Comparison of ENCODE assay signal across 30 cellular contexts in genomic region chr3:197399486-197399885, GRCh38.
"Had no signal": no experiment of that assay in that cellular context is flagged by ENCODE, and none has a peak within 500 bp of the region (broad histone marks: within the 10 kb centered on the region; RNA-seq: fewer than 3 reads in every experiment).

No MANE protein-coding gene starts in this region.

- H3K36me3 Mint-ChIP-seq: activated CD8-positive, alpha-beta memory T cell treated with anti-CD3 and anti-CD28 coated beads, Interleukin-2, amount 10 ng/mL, durations not matched to agents 7 days and 5 days; activated naive CD8-positive, alpha-beta T cell treated with anti-CD3 and anti-CD28 coated beads for 36 hours; naive B cell; stimulated activated memory B cell treated with anti-CD40 and anti-IgM and Interleukin-4, amounts not matched to agents 10 μg/mL and 1 μg/mL and 100 μg/mL, for 72 hours had no signal

- H3K27ac Mint-ChIP-seq: activated B cell treated with CpG ODN at 0.5 μM for 24 hours; activated CD8-positive, alpha-beta memory T cell treated with anti-CD3 and anti-CD28 coated beads, Interleukin-2, amount 10 ng/mL, durations not matched to agents 7 days and 5 days; activated CD8-positive, alpha-beta T cell treated with anti-CD3 and anti-CD28 coated beads, Interleukin-2, amount 10 ng/mL, durations not matched to agents 7 days and 5 days; activated naive CD4-positive, alpha-beta T cell treated with anti-CD3 and anti-CD28 coated beads for 36 hours; dendritic cell treated with granulocyte-macrophage colony-stimulating factor and Interleukin-4, amounts not matched to agents 40 ng/mL and 50 ng/mL, for 4 days; naive B cell; stimulated activated memory B cell treated with anti-CD40 and anti-IgM and Interleukin-4, amounts not matched to agents 10 μg/mL and 1 μg/mL and 100 μg/mL, for 72 hours had no signal

- H3K9me3 Mint-ChIP-seq: activated B cell treated with CpG ODN at 0.5 μM for 24 hours; activated naive CD4-positive, alpha-beta T cell treated with anti-CD3 and anti-CD28 coated beads for 36 hours; activated naive CD8-positive, alpha-beta T cell treated with anti-CD3 and anti-CD28 coated beads for 36 hours; dendritic cell treated with granulocyte-macrophage colony-stimulating factor and Interleukin-4, amounts not matched to agents 40 ng/mL and 50 ng/mL, for 4 days; stimulated activated memory B cell treated with anti-CD40 and anti-IgM and Interleukin-4, amounts not matched to agents 10 μg/mL and 1 μg/mL and 100 μg/mL, for 72 hours had no signal

- H3K36me3 ChIP-seq: adrenal gland, ascending aorta, esophagus squamous epithelium, left ventricle myocardium inferior, pancreas, prostate gland, sigmoid colon, suprapubic skin, tibial artery had no signal

- H3K27me3 Mint-ChIP-seq: activated naive CD8-positive, alpha-beta T cell treated with anti-CD3 and anti-CD28 coated beads for 36 hours had no signal

- H3K27me3 ChIP-seq: adrenal gland, ascending aorta, esophagus squamous epithelium, pancreas, sigmoid colon, suprapubic skin, tibial artery had no signal

- H3K4me3 ChIP-seq: adrenal gland, ascending aorta, esophagus squamous epithelium, left ventricle myocardium inferior, lung, pancreas, prostate gland, sigmoid colon, suprapubic skin, tibial artery had no signal

- H3K27ac ChIP-seq: adrenal gland, ascending aorta, epithelial cell of prostate, esophagus squamous epithelium, left ventricle myocardium inferior, pancreas, prostate gland, sigmoid colon, suprapubic skin, tibial artery had no signal

- H3K9me3 ChIP-seq: adrenal gland, ascending aorta, esophagus squamous epithelium, left ventricle myocardium inferior, pancreas, prostate gland, sigmoid colon, suprapubic skin, tibial artery had no signal

- H3K4me1 ChIP-seq: adrenal gland, pancreas, prostate gland had no signal

- H3K4me1 Mint-ChIP-seq: naive B cell had no signal

- H3K4me3 Mint-ChIP-seq: activated B cell treated with CpG ODN at 0.5 μM for 24 hours; activated CD8-positive, alpha-beta memory T cell treated with anti-CD3 and anti-CD28 coated beads, Interleukin-2, amount 10 ng/mL, durations not matched to agents 7 days and 5 days; activated CD8-positive, alpha-beta T cell treated with anti-CD3 and anti-CD28 coated beads, Interleukin-2, amount 10 ng/mL, durations not matched to agents 7 days and 5 days; activated naive CD4-positive, alpha-beta T cell treated with anti-CD3 and anti-CD28 coated beads for 36 hours; activated naive CD8-positive, alpha-beta T cell treated with anti-CD3 and anti-CD28 coated beads for 36 hours; dendritic cell treated with granulocyte-macrophage colony-stimulating factor and Interleukin-4, amounts not matched to agents 40 ng/mL and 50 ng/mL, for 4 days; naive B cell; stimulated activated memory B cell treated with anti-CD40 and anti-IgM and Interleukin-4, amounts not matched to agents 10 μg/mL and 1 μg/mL and 100 μg/mL, for 72 hours had no signal

- ATAC-seq: activated CD8-positive, alpha-beta memory T cell treated with anti-CD3 and anti-CD28 coated beads, Interleukin-2, amount 10 ng/mL, durations not matched to agents 7 days and 5 days; activated CD8-positive, alpha-beta T cell treated with anti-CD3 and anti-CD28 coated beads, Interleukin-2, amount 10 ng/mL, durations not matched to agents 7 days and 5 days; pancreas; stimulated activated memory B cell treated with anti-CD40 and anti-IgM and Interleukin-4, amounts not matched to agents 10 μg/mL and 1 μg/mL and 100 μg/mL, for 72 hours had no signal

- DNase-seq: activated B cell treated with CpG ODN at 0.5 μM for 24 hours; activated CD8-positive, alpha-beta memory T cell treated with anti-CD3 and anti-CD28 coated beads, Interleukin-2, amount 10 ng/mL, durations not matched to agents 7 days and 5 days; activated CD8-positive, alpha-beta T cell treated with anti-CD3 and anti-CD28 coated beads, Interleukin-2, amount 10 ng/mL, durations not matched to agents 7 days and 5 days; activated naive CD4-positive, alpha-beta T cell treated with anti-CD3 and anti-CD28 coated beads for 36 hours; activated naive CD8-positive, alpha-beta T cell treated with anti-CD3 and anti-CD28 coated beads for 36 hours; activated T-cell treated with anti-CD3 and anti-CD28 coated beads, Interleukin-2, amount 50 U/mL, for 48 hours; adrenal gland; central memory CD4-positive, alpha-beta T cell; effector CD4-positive, alpha-beta T cell; esophagus squamous epithelium; foreskin melanocyte; left ventricle myocardium inferior; naive B cell; nucleus accumbens; pancreas; retina; sigmoid colon; small intestine; stimulated activated CD4-positive, alpha-beta T cell treated with anti-CD3 and anti-CD28 coated beads, Interleukin-1b, Interleukin-23, amount 100 ng/mL, for 48 hours; stimulated activated CD4-positive, alpha-beta T cell treated with anti-CD3 and anti-CD28 coated beads, Interleukin-4, amount 100 ng/mL, for 4 hours; stimulated activated CD8-positive, alpha-beta memory T cell treated with anti-CD3 and anti-CD28 coated beads, Interleukin-4, amount 100 ng/mL, for 48 hours; T-helper 2 cell; tibial artery had no signal
